In the genomic region with DNA sequence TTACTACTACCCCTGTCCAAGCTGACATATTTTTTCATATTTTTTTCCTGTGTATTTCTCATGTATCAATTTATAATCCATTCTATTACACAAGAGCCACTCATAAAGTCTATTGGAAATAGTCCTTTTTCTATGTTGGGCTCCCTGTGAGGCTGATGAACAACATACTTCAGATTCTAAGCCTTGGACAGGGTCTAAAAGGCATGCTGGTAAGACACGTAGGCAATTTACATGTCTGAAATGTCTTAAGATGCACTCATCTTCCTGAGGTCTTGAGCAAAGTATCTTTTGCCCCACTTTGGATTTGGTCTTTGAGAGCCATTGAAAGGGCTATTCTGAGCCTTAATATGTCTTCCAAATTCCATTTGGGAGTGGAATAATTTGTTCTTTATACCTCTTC, we compare ENCODE assay signal across 1 cellular context.
A peak's percentile ranks its signal among the peaks of the same experiment; 100 is the strongest.
TF ChIP-seq lines count a peak whose summit lies in the region.

No MANE protein-coding gene starts in this region.

TF ChIP-seq in GM12878, 131 proteins besides CTCF, POLR2A, EP300 and RAD21:
- TF ChIP-seq POU2F2 (IDR thresholded peaks at IDR 0.05; ENCODE audit: borderline replicate concordance, low read depth, low read length), result no peak
- TF ChIP-seq, protein P1, sequence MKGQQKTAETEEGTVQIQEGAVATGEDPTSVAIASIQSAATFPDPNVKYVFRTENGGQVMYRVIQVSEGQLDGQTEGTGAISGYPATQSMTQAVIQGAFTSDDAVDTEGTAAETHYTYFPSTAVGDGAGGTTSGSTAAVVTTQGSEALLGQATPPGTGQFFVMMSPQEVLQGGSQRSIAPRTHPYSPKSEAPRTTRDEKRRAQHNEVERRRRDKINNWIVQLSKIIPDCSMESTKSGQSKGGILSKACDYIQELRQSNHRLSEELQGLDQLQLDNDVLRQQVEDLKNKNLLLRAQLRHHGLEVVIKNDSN (IDR thresholded peaks at IDR 0.05; ENCODE audit: borderline replicate concordance, extremely low read length, insufficient read depth, low read depth, low read length), result no peak
- TF ChIP-seq ZBED1 (IDR thresholded peaks at IDR 0.05; ENCODE audit: borderline replicate concordance), result 0 out of 2 replicates have a peak, but pooled peaks have one; percentile 20
- TF ChIP-seq, protein P2, sequence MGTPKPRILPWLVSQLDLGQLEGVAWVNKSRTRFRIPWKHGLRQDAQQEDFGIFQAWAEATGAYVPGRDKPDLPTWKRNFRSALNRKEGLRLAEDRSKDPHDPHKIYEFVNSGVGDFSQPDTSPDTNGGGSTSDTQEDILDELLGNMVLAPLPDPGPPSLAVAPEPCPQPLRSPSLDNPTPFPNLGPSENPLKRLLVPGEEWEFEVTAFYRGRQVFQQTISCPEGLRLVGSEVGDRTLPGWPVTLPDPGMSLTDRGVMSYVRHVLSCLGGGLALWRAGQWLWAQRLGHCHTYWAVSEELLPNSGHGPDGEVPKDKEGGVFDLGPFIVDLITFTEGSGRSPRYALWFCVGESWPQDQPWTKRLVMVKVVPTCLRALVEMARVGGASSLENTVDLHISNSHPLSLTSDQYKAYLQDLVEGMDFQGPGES (IDR thresholded peaks at IDR 0.05), result no peak
- no peak for TF ChIP-seq ASH2L (IDR thresholded peaks at IDR 0.05; ENCODE audit: borderline replicate concordance, low read depth)
- TF ChIP-seq, protein P3, sequence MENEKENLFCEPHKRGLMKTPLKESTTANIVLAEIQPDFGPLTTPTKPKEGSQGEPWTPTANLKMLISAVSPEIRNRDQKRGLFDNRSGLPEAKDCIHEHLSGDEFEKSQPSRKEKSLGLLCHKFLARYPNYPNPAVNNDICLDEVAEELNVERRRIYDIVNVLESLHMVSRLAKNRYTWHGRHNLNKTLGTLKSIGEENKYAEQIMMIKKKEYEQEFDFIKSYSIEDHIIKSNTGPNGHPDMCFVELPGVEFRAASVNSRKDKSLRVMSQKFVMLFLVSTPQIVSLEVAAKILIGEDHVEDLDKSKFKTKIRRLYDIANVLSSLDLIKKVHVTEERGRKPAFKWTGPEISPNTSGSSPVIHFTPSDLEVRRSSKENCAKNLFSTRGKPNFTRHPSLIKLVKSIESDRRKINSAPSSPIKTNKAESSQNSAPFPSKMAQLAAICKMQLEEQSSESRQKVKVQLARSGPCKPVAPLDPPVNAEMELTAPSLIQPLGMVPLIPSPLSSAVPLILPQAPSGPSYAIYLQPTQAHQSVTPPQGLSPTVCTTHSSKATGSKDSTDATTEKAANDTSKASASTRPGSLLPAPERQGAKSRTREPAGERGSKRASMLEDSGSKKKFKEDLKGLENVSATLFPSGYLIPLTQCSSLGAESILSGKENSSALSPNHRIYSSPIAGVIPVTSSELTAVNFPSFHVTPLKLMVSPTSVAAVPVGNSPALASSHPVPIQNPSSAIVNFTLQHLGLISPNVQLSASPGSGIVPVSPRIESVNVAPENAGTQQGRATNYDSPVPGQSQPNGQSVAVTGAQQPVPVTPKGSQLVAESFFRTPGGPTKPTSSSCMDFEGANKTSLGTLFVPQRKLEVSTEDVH (IDR thresholded peaks at IDR 0.05; ENCODE audit: low read depth, partially characterized antibody), result no peak
